In the genomic region with DNA sequence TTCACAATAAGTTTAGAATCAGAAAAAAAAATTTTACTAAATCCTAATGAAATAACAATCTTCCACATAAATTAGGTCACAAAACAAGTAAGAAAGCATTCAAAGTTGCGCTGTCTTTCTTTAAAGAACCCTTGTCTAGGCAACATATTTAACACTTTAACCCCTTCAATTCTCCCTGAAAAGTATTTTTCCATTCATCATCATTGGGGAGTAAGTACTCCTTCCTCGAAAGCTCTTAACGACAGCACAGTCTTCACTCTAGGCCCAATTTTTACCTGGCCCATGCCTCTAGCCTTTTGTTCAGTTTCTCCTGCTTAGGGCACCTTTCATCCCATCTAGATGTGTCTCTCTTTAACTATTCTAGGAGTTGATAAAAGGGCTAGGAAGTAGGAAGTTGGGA, we compare ENCODE assay signal across 9 cellular contexts. TPM values are rescaled to one million over a fixed set of nuclear protein-coding genes. Genes with fewer than 3 reads are reported as not detected.
A peak's percentile ranks its signal among the peaks of the same experiment; 100 is the strongest.
DNase-seq lines count a peak whose midpoint lies in the region; ATAC-seq and TF ChIP-seq lines count a peak whose summit lies in the region.
"Had no signal": no experiment of that assay in that cellular context is flagged by ENCODE, and none has a peak within 500 bp of the region (broad histone marks: within the 10 kb centered on the region; RNA-seq: fewer than 3 reads in every experiment).

No MANE protein-coding gene starts in this region.

- POLR2A ChIA-PET in activated CD4-positive, alpha-beta T cell treated with anti-CD3 and anti-CD28 coated beads, Interleukin-2, amount 10 ng/mL, durations not matched to agents 7 days and 5 days (lab: Charles Lee) = no interaction called here

- CTCF ChIA-PET in activated CD4-positive, alpha-beta T cell treated with anti-CD3 and anti-CD28 coated beads, Interleukin-2, amount 10 ng/mL, durations not matched to agents 7 days and 5 days (lab: Charles Lee) = interaction anchor here (0.6 to 1.0 kb wide), 3 partner anchors 13 to 1423 kb away, joined by 3 read pairs; no protein-coding TSS in a partner anchor

- no peaks in the 10 kb centered on the region for H3K9me3 ChIP-seq in left lung
- no peaks in the 10 kb centered on the region for H3K9me3 ChIP-seq in thoracic aorta

- intact Hi-C loops in left lung (cut with DNase I) = no loop called here
- intact Hi-C loops in left colon (cut with DNase I, micrococcal nuclease) = loop anchor here in 1 of 2 donors (5.0 kb wide), 1 partner anchor 290 kb away; no protein-coding TSS in a partner anchor

- H3K4me3 Mint-ChIP-seq in activated CD4-positive, alpha-beta T cell treated with anti-CD3 and anti-CD28 coated beads, Interleukin-2, amount 10 ng/mL, durations not matched to agents 7 days and 5 days = peak overlapping the region; percentile 90
- peak overlapping the region; percentile 100 for H3K4me3 Mint-ChIP-seq in activated naive CD8-positive, alpha-beta T cell

- H3K4me1 ChIP-seq in left lung = peaks cover 28 to 61% of the 10 kb centered on the region in 2 donors
- H3K4me1 ChIP-seq in thoracic aorta (ENCODE audit: control insufficient read depth in 1 of 2, low read depth in 2 of 2) = peaks cover 36 to 64% of the 10 kb centered on the region in 2 donors

- ATAC-seq in left lung (no peak), thoracic aorta (ENCODE audit: insufficient number of reproducible peaks, low FRiP score, low read depth) (no peak), left colon (no peak), GM19324 (IDR thresholded peaks at IDR 0.05; ENCODE audit: low FRiP score, unreplicated experiment) (no peak)

- no peak for DNase-seq in activated CD4-positive, alpha-beta T cell treated with anti-CD3 and anti-CD28 coated beads, Interleukin-2, amount 10 ng/mL, durations not matched to agents 7 days and 5 days
- no peak for DNase-seq in activated CD4-positive, alpha-beta T cell treated with anti-CD3 and anti-CD28 coated beads for 4 hours
- DNase-seq in left lung = no peak
- DNase-seq in thoracic aorta (ENCODE audit: low spot score) = no peak
- DNase-seq in left colon = no peak
- DNase-seq in activated CD4-positive, alpha-beta T cell treated with anti-CD3 and anti-CD28 coated beads, Interleukin-2, amount 50 U/mL, for 4 hours = no peak
- DNase-seq: stimulated activated CD4-positive, alpha-beta T cell treated with anti-CD3 and anti-CD28 coated beads, Interleukin-2, amount 100 ng/mL, for 24 hours had no signal

- peaks cover 47% of the 10 kb centered on the region for H3K36me3 Mint-ChIP-seq in activated CD4-positive, alpha-beta T cell treated with anti-CD3 and anti-CD28 coated beads, Interleukin-2, amount 10 ng/mL, durations not matched to agents 7 days and 5 days (ENCODE audit: low read depth)
- peaks cover 7% of the 10 kb centered on the region for H3K36me3 Mint-ChIP-seq in activated naive CD8-positive, alpha-beta T cell

- H3K27me3 Mint-ChIP-seq in activated CD4-positive, alpha-beta T cell treated with anti-CD3 and anti-CD28 coated beads, Interleukin-2, amount 10 ng/mL, durations not matched to agents 7 days and 5 days = no peaks in the 10 kb centered on the region
- no peaks in the 10 kb centered on the region for H3K27me3 Mint-ChIP-seq in activated naive CD8-positive, alpha-beta T cell

- no peaks in the 10 kb centered on the region for H3K9me3 Mint-ChIP-seq in activated CD4-positive, alpha-beta T cell treated with anti-CD3 and anti-CD28 coated beads, Interleukin-2, amount 10 ng/mL, durations not matched to agents 7 days and 5 days
- H3K9me3 Mint-ChIP-seq in activated naive CD8-positive, alpha-beta T cell (ENCODE audit: low read depth) = no peaks in the 10 kb centered on the region

- TF ChIP-seq CTCF in left lung (IDR thresholded peaks at IDR 0.05) = no peak
- TF ChIP-seq CTCF in thoracic aorta (IDR thresholded peaks at IDR 0.05) = no peak

- H3K27me3 ChIP-seq in left lung (no peaks in the 10 kb centered on the region), thoracic aorta (replicated peaks; ENCODE audit: insufficient read depth) (no peaks in the 10 kb centered on the region)

- H3K27ac ChIP-seq in left lung (no peak overlapping the region), thoracic aorta (peak overlapping the region; percentile 8 to 94)

- H3K4me3 ChIP-seq in left lung (peak overlapping the region; percentile 88 to 95), thoracic aorta (peak overlapping the region; percentile 92)

- peaks cover 0 to 15% of the 10 kb centered on the region in 2 donors for H3K36me3 ChIP-seq in left lung
- peaks cover 9% of the 10 kb centered on the region for H3K36me3 ChIP-seq in thoracic aorta

- H3K27ac Mint-ChIP-seq in activated CD4-positive, alpha-beta T cell treated with anti-CD3 and anti-CD28 coated beads, Interleukin-2, amount 10 ng/mL, durations not matched to agents 7 days and 5 days = peak overlapping the region; percentile 79
- peak overlapping the region; percentile 64 for H3K27ac Mint-ChIP-seq in activated naive CD8-positive, alpha-beta T cell

- H3K4me1 Mint-ChIP-seq in activated CD4-positive, alpha-beta T cell treated with anti-CD3 and anti-CD28 coated beads, Interleukin-2, amount 10 ng/mL, durations not matched to agents 7 days and 5 days = peaks cover 49% of the 10 kb centered on the region
- peaks cover 75% of the 10 kb centered on the region for H3K4me1 Mint-ChIP-seq in activated naive CD8-positive, alpha-beta T cell (ENCODE audit: low read depth)

RNA-seq across cellular contexts. Expression of gene TSPYL1, which starts 2.6 kb away (rescaled TPM):
- total RNA-seq in activated CD4-positive, alpha-beta T cell treated with anti-CD3 and anti-CD28 coated beads, Interleukin-2, amount 10 ng/mL, durations not matched to agents 7 days and 5 days = 10 to 100 TPM; 37.8 to 39.4 TPM
- total RNA-seq in left lung = 10 to 100 TPM; 61.9 to 89.3 TPM
- 10 to 100 TPM; 60.0 to 74.9 TPM for total RNA-seq in thoracic aorta
- total RNA-seq in left colon = 10 to 100 TPM; 70.1 to 80.1 TPM

RNA-seq across cellular contexts. Expression of gene TSPYL4, which starts 23.2 kb away (rescaled TPM):
- total RNA-seq in activated CD4-positive, alpha-beta T cell treated with anti-CD3 and anti-CD28 coated beads, Interleukin-2, amount 10 ng/mL, durations not matched to agents 7 days and 5 days = 10 to 100 TPM; 17.0 to 18.8 TPM
- total RNA-seq in left lung (10 to 100 TPM; 10.2 to 17.6 TPM), thoracic aorta (10 to 100 TPM; 13.1 to 18.0 TPM), left colon (1 to 10 TPM; 5.7 to 7.5 TPM)

Comparison
In these comparisons a context has a peak if more than half of its experiments do, and no peak if none do; other contexts are left out.
1. H3K27ac ChIP-seq: peak in thoracic aorta (2 of 2); none in left lung (0 of 2).